ENCODE assay signal across 9 cellular contexts in genomic region chr5:95812100-95812472, GRCh38. TPM values are rescaled to one million over a fixed set of nuclear protein-coding genes. Genes with fewer than 3 reads are reported as not detected.
DNase-seq lines count a peak whose midpoint lies in the region; TF ChIP-seq lines count a peak whose summit lies in the region.
"Had no signal": no experiment of that assay in that cellular context is flagged by ENCODE, and none has a peak within 500 bp of the region (broad histone marks: within the 10 kb centered on the region; RNA-seq: fewer than 3 reads in every experiment).

No MANE protein-coding gene starts in this region.

- H3K4me1 ChIP-seq in HEK293 (ENCODE audit: control insufficient read depth, insufficient read depth, low read length), result peaks cover 6% of the 10 kb centered on the region; the same call in 1 of the 2 replicates
- H3K4me1 ChIP-seq in skeletal muscle tissue (ENCODE audit: control insufficient read depth in 3 of 3, insufficient read depth in 3 of 3, low read length in 3 of 3), result peaks cover 26 to 71% (median 38%) of the 10 kb centered on the region in 3 donors
- peaks cover 34% of the 10 kb centered on the region for H3K4me1 ChIP-seq in Karpas-422 (ENCODE audit: low read length)

- CTCF ChIA-PET in HEK293 (lab: Yijun Ruan, JAX), result interaction anchor here (1.0 kb wide), 1 partner anchor 31 kb away, joined by 3 read pairs; no protein-coding TSS in a partner anchor

- H3K27me3 ChIP-seq in skeletal muscle tissue (ENCODE audit: control insufficient read depth in 3 of 3, insufficient read depth in 3 of 3, low read length in 3 of 3), result no peaks in the 10 kb centered on the region
- H3K27me3 ChIP-seq in Karpas-422 (ENCODE audit: low read length), result 0 out of 2 replicates have a peak, but pooled peaks cover 3% of the 10 kb centered on the region

- no peaks in the 10 kb centered on the region for H3K9me2 ChIP-seq in Karpas-422 (replicated peaks; ENCODE audit: insufficient read depth, low read length)

- no peaks in the 10 kb centered on the region for H3K79me2 ChIP-seq in Karpas-422 (ENCODE audit: low read length)

- no peaks in the 10 kb centered on the region for H3K9me3 ChIP-seq in HEK293 (ENCODE audit: control insufficient read depth, insufficient read depth, low read depth, low read length)
- H3K9me3 ChIP-seq in skeletal muscle tissue (ENCODE audit: control insufficient read depth in 3 of 3, low read length in 3 of 3), result no peaks in the 10 kb centered on the region
- no peaks in the 10 kb centered on the region for H3K9me3 ChIP-seq in Karpas-422 (ENCODE audit: low read length)

- H3K36me3 ChIP-seq in HEK293 (ENCODE audit: control insufficient read depth in 2 of 2, insufficient read depth in 1 of 2, low read length in 2 of 2), result peaks cover 0 to 28% of the 10 kb centered on the region in 2 experiments; a peak in 1 of 3 replicates
- H3K36me3 ChIP-seq in skeletal muscle tissue (ENCODE audit: control insufficient read depth in 3 of 3, insufficient read depth in 3 of 3, low read length in 3 of 3), result peaks cover 12 to 23% (median 15%) of the 10 kb centered on the region in 3 donors
- H3K36me3 ChIP-seq in Karpas-422 (ENCODE audit: insufficient read depth, low read length), result no peaks in the 10 kb centered on the region

- H3K4me2 ChIP-seq in Karpas-422 (ENCODE audit: low read depth, low read length, poor library complexity, severe bottlenecking), result no peak overlapping the region

- peak overlapping the region in 1 of 3 donors; percentile 40 for H3K9ac ChIP-seq in skeletal muscle tissue (ENCODE audit: low read depth in 1 of 3, low read length in 3 of 3)
- no peak overlapping the region for H3K9ac ChIP-seq in Karpas-422 (ENCODE audit: low read length)

- H2AFZ ChIP-seq in Karpas-422 (ENCODE audit: low read length), result no peak overlapping the region

- no peaks in the 10 kb centered on the region for H4K20me1 ChIP-seq in Karpas-422 (ENCODE audit: insufficient read depth, low read depth, low read length)

- DNase-seq in activated CD8-positive, alpha-beta memory T cell treated with anti-CD3 and anti-CD28 coated beads, Interleukin-2, amount 50 U/mL, for 48 hours, result peak; percentile 65
- DNase-seq in fibroblast of villous mesenchyme (ENCODE audit: low read depth) (peak; percentile 92), DMS114 treated with DMSO at 0.1 percent for 48 hours (lab: John Stamatoyannopoulos, UW; ENCODE audit: unreplicated experiment) (no peak), putamen (ENCODE audit: low spot score) (no peak), mucosa of gallbladder (ENCODE audit: low spot score) (no peak), Karpas-422 (no peak)
- DNase-seq: NCI-H69 had no signal

- TF ChIP-seq CTCF in HEK293 (tag by site-specific recombination; IDR thresholded peaks at IDR 0.05), result no peak
- no peak for TF ChIP-seq CTCF in fibroblast of villous mesenchyme (IDR thresholded peaks at IDR 0.05; ENCODE audit: insufficient read depth, low read depth, low read length)

- no peak overlapping the region for H3K4me3 ChIP-seq in HEK293 (ENCODE audit: low read depth, low read length)
- H3K4me3 ChIP-seq in fibroblast of villous mesenchyme (ENCODE audit: low read depth, low read length), result no peak overlapping the region
- no peak overlapping the region for H3K4me3 ChIP-seq in skeletal muscle tissue (ENCODE audit: low read length in 3 of 3)
- no peak overlapping the region for H3K4me3 ChIP-seq in Karpas-422 (ENCODE audit: low read length)

- no peak overlapping the region for H3K27ac ChIP-seq in HEK293 (ENCODE audit: extremely low read depth, low read depth, low read length)
- peak overlapping the region; percentile 33 for H3K27ac ChIP-seq in skeletal muscle tissue (ENCODE audit: low read depth, low read length)
- H3K27ac ChIP-seq in Karpas-422 (ENCODE audit: low read length), result no peak overlapping the region

- POLR2A ChIA-PET in HEK293 (lab: Yijun Ruan, JAX), result no interaction called here

TF ChIP-seq in HEK293, 187 proteins besides CTCF, POLR2A, EP300 and RAD21:
- 0 out of 2 replicates have a peak, but pooled peaks have one; percentile 32 for TF ChIP-seq EGR2 (tag by site-specific recombination; IDR thresholded peaks at IDR 0.05; ENCODE audit: low read depth)
- no peak for TF ChIP-seq SCRT2 (tag by site-specific recombination; IDR thresholded peaks at IDR 0.05)
- no peak for TF ChIP-seq INSM2 (tag by site-specific recombination; IDR thresholded peaks at IDR 0.05)
- 0 out of 2 replicates have a peak, but pooled peaks have one; percentile 7 for TF ChIP-seq ZIC2 (tag by site-specific recombination; IDR thresholded peaks at IDR 0.05)
- no peak for TF ChIP-seq ZNF202 (tag by site-specific recombination; IDR thresholded peaks at IDR 0.05; ENCODE audit: borderline replicate concordance)
- no peak for TF ChIP-seq ZNF561 (tag by site-specific recombination; IDR thresholded peaks at IDR 0.05; ENCODE audit: borderline replicate concordance)
- no peak for TF ChIP-seq ZNF146 (tag by site-specific recombination; IDR thresholded peaks at IDR 0.05)
- no peak for TF ChIP-seq ZNF140 (tag by site-specific recombination; IDR thresholded peaks at IDR 0.05)
- no peak for TF ChIP-seq BCL6B (tag by site-specific recombination; IDR thresholded peaks at IDR 0.05)
- peak; percentile 62; the same call in 1 of the 2 replicates for TF ChIP-seq ZFHX2 (tag by site-specific recombination; conservative IDR thresholded peaks at IDR 0.05)
- TF ChIP-seq ZBTB48 (tag by site-specific recombination; IDR thresholded peaks at IDR 0.05), result no peak

RNA-seq across cellular contexts. Expression of gene GLRX, which starts 10.4 kb away (rescaled TPM):
- total RNA-seq in fibroblast of villous mesenchyme (152 and 437 TPM in 2 replicates), skeletal muscle tissue (6.8 TPM), mucosa of gallbladder (64.4 TPM)
- total RNA-seq in Karpas-422 (2014; rRNA removed; shearing (Covaris generic); ENCODE audit: low replicate concordance), result 16.3 and 18.0 TPM in 2 replicates

Comparison
In these comparisons a context has a peak if more than half of its experiments do, and no peak if none do; other contexts are left out.
1. DNase-seq: peak in activated CD8-positive, alpha-beta memory T cell treated with anti-CD3 and anti-CD28 coated beads, Interleukin-2, amount 50 U/mL, for 48 hours (single experiment) and fibroblast of villous mesenchyme (single experiment); none in DMS114 treated with DMSO at 0.1 percent for 48 hours (single experiment), putamen (single experiment), mucosa of gallbladder (single experiment) and Karpas-422 (single experiment).